In genomic region chr22:22478450-22478849, GRCh38 we compare ENCODE assay signal across 19 cellular contexts. TPM values are rescaled to one million over a fixed set of nuclear protein-coding genes. Genes with fewer than 3 reads are reported as not detected.
DNase-seq lines count a peak whose midpoint lies in the region; ATAC-seq, FAIRE-seq and TF ChIP-seq lines count a peak whose summit lies in the region.
"Had no signal": no experiment of that assay in that cellular context is flagged by ENCODE, and none has a peak within 500 bp of the region (broad histone marks: within the 10 kb centered on the region; RNA-seq: fewer than 3 reads in every experiment).

No MANE protein-coding gene starts in this region.

- no peak for FAIRE-seq in K562 (lab: Jason Lieb, UNC)
- FAIRE-seq: G401.6, GM12892, H54 had no signal

- no peaks in the 10 kb centered on the region for H3K9me3 ChIP-seq in K562 (replicated peaks; ENCODE audit: control insufficient read depth, insufficient read depth, low read depth, low read length)
- H3K9me3 ChIP-seq: Caco-2, HAP-1 had no signal

- no peak for TF ChIP-seq EP300 in K562 (IDR thresholded peaks at IDR 0.05; ENCODE audit: low read length)

- no peak for TF ChIP-seq RAD21 in K562 (CRISPR knock-in tag; conservative IDR thresholded peaks at IDR 0.05 in 1 of 2, IDR thresholded peaks at IDR 0.05 in 1 of 2)

- BruUV-seq in K562 (replicated peaks; lab: Mats Ljungman, UMichigan), result no TSS peak

- H2AFZ ChIP-seq in K562 (ENCODE audit: low read depth, low read length), result peak overlapping the region; percentile 11; the same call in 1 of the 2 replicates

- H4K20me1 ChIP-seq in K562 (replicated peaks; ENCODE audit: control insufficient read depth, insufficient read depth, low read length), result no peaks in the 10 kb centered on the region

- peak; percentile 44 for ATAC-seq in K562
- no peak for ATAC-seq in GM18498 (IDR thresholded peaks at IDR 0.05; ENCODE audit: unreplicated experiment)
- ATAC-seq in GM21390 (IDR thresholded peaks at IDR 0.05; ENCODE audit: unreplicated experiment), result no peak

- no peak for TF ChIP-seq POLR2A in K562 (conservative IDR thresholded peaks at IDR 0.05)

- H3K4me2 ChIP-seq in K562 (ENCODE audit: insufficient read depth, low read length), result no peak overlapping the region

- H3K27ac ChIP-seq in K562 (ENCODE audit: extremely low read depth, low read depth, low read length), result no peak overlapping the region

- POLR2A ChIA-PET in K562 (lab: Yijun Ruan, JAX), result interaction anchor here (0.5 to 4.7 kb wide), 20 partner anchors 9 to 733 kb away, joined by 3 to 45 read pairs (median 4); partner anchors contain the start of genes PRAME and ZNF280A

- CTCF ChIA-PET in K562 (lab: Yijun Ruan, JAX; ENCODE audit: low intra/inter-chr PET ratio), result interaction anchor here (1.1 kb wide), 1 partner anchor 18 kb away, joined by 3 read pairs; no protein-coding TSS in a partner anchor

- no peaks in the 10 kb centered on the region for H3K79me2 ChIP-seq in K562 (ENCODE audit: control insufficient read depth, insufficient read depth, low read length)

- intact Hi-C loops in K562 (cut with micrococcal nuclease) (loop anchor here (5.0 kb wide), 1 partner anchor 79 kb away; the partner anchor contains the start of gene PRAME), head of caudate nucleus (cut with DNase I) (no loop called here)

- no peaks in the 10 kb centered on the region for H3K36me3 ChIP-seq in K562 (ENCODE audit: control insufficient read depth, insufficient read depth, low read length)
- H3K36me3 ChIP-seq: HAP-1 had no signal

- no peak overlapping the region for H3K4me3 ChIP-seq in K562
- H3K4me3 ChIP-seq: HAP-1 had no signal

- DNase-seq in RPMI7951 (ENCODE audit: low read depth), result peak; percentile 1
- DNase-seq in K562 (ENCODE audit: extremely low read depth in 1 of 4, low spot score in 3 of 4), result peak; percentile 36 to 50 (median 46)
- peak; percentile 100 for DNase-seq in foreskin melanocyte
- no peak for DNase-seq in head of caudate nucleus
- DNase-seq: C1 segment of cervical spinal cord; Caco-2; CD4-positive, alpha-beta memory T cell; DMS153; DND-41; GOT3; HFFc6 had no signal

- no peaks in the 10 kb centered on the region for H3K9me1 ChIP-seq in K562 (ENCODE audit: control insufficient read depth, insufficient read depth, low read length)

- no peak for TF ChIP-seq CTCF in K562 (IDR thresholded peaks at IDR 0.05 in 2 of 3, conservative IDR thresholded peaks at IDR 0.05 in 1 of 3; ENCODE audit: insufficient read depth in 2 of 3, low read depth in 1 of 3, low read length in 3 of 3)

- H3K4me1 ChIP-seq in K562 (replicated peaks in 1 of 2; ENCODE audit: control insufficient read depth in 2 of 2, insufficient read depth in 2 of 2, low read length in 2 of 2), result peaks cover 0 to 7% of the 10 kb centered on the region in 2 experiments; a peak in 2 of 5 replicates

- H3K27me3 ChIP-seq in K562 (ENCODE audit: control insufficient read depth in 2 of 2, insufficient read depth in 2 of 2, low read length in 2 of 2), result peaks cover 9 to 10% of the 10 kb centered on the region in 2 experiments

- H3K9ac ChIP-seq in K562 (ENCODE audit: insufficient read depth in 1 of 2, low read depth in 2 of 2, low read length in 2 of 2), result no peak overlapping the region

- in situ Hi-C loops in K562 (cut with MboI), result no loop called here

TF ChIP-seq in K562, 482 proteins besides CTCF, POLR2A, EP300 and RAD21 (continues in another document):
- TF ChIP-seq RFX5 (IDR thresholded peaks at IDR 0.05; ENCODE audit: low read depth, low read length), result no peak
- no peak for TF ChIP-seq TAL1 (IDR thresholded peaks at IDR 0.05)
- 0 out of 2 replicates have a peak, but pooled peaks have one; percentile 64 for TF ChIP-seq GTF2F1 (IDR thresholded peaks at IDR 0.05; ENCODE audit: low read depth, low read length)
- no peak for TF ChIP-seq CSDE1 (IDR thresholded peaks at IDR 0.05)
- TF ChIP-seq CBX3 (IDR thresholded peaks at IDR 0.05; ENCODE audit: borderline replicate concordance in 1 of 2, low read length in 2 of 2), result no peak
- no peak for TF ChIP-seq DDX20 (tag; IDR thresholded peaks at IDR 0.05; ENCODE audit: low read depth)
- TF ChIP-seq ZNF133 (CRISPR knock-in tag; IDR thresholded peaks at IDR 0.05), result no peak
- TF ChIP-seq E2F8 (IDR thresholded peaks at IDR 0.05; ENCODE audit: low read depth, partially characterized antibody), result no peak
- 0 out of 2 replicates have a peak, but pooled peaks have one; percentile 40 for TF ChIP-seq ZBTB12 (CRISPR knock-in tag; IDR thresholded peaks at IDR 0.05)

RNA-seq across cellular contexts. Expression of gene ZNF280B, which starts 30.1 kb away (rescaled TPM):
- 0.59 and 0.96 TPM in 2 replicates for total RNA-seq in RPMI7951 (2014; rRNA removed; shearing (Covaris generic))
- total RNA-seq in K562 (2011; cell fraction: chromatin; rRNA removed; ENCODE audit: low replicate concordance), result 24.8 and 77.6 TPM in 2 replicates
- 23.0 and 29.5 TPM in 2 replicates for total RNA-seq in K562 (2011; cell fraction: nucleolus; rRNA removed)
- total RNA-seq in K562 (2011; cell fraction: nucleoplasm; rRNA removed), result 45.8 and 57.4 TPM in 2 replicates
- 7.7 and 8.4 TPM in 2 replicates for total RNA-seq in K562 (2014; rRNA removed)
- 17.1 and 20.5 TPM in 2 replicates for total RNA-seq in K562 (2014; rRNA removed; fragmentation: Illumina TruSeq; extraction: Trizol)
- total RNA-seq in K562 (2015; rRNA removed; fragmentation: Illumina TruSeq; extraction: Trizol), result 19.6 and 20.7 TPM in 2 replicates
- total RNA-seq in K562 (2021), result 18.7 and 20.0 TPM in 2 replicates
- polyA plus RNA-seq in K562 (2011; rRNA removed), result 27.5 TPM in 2 replicates
- polyA plus RNA-seq in K562 (2011; cell fraction: cytosol; rRNA removed), result 8.2 and 20.0 TPM in 2 replicates
- polyA plus RNA-seq in K562 (2011; cell fraction: nucleus; rRNA removed), result 21.5 and 27.4 TPM in 2 replicates
- polyA plus RNA-seq in K562 (2012), result 7.6 and 9.8 TPM in 2 replicates
- 14.1 and 18.0 TPM in 2 replicates for polyA plus RNA-seq in K562 (2014; fragmentation: Illumina TruSeq; extraction: Trizol)
- 10 to 100 TPM; 24.0 to 29.9 TPM for polyA plus RNA-seq in K562 (2014; fragmentation: Nextera tagmentation; extraction: Ambion mirVana)
- polyA plus RNA-seq in K562 (2014; rRNA removed), result 11.7 and 13.5 TPM in 2 replicates
- 88.0 and 103 TPM in 2 replicates for polyA minus RNA-seq in K562 (2011; rRNA and poly(A)+ RNA removed)
- 22.2 and 28.7 TPM in 2 replicates for polyA minus RNA-seq in K562 (2011; cell fraction: cytosol; rRNA and poly(A)+ RNA removed)
- 24.2 and 40.0 TPM in 2 replicates for polyA minus RNA-seq in K562 (2011; cell fraction: nucleus; rRNA and poly(A)+ RNA removed)

RNA-seq across cellular contexts. Expression of gene ZNF280A, which starts 41.6 kb away (rescaled TPM):
- total RNA-seq in RPMI7951 (2014; rRNA removed; shearing (Covaris generic)), result 0.59 and 0.96 TPM in 2 replicates
- 19.9 and 41.5 TPM in 2 replicates for total RNA-seq in K562 (2011; cell fraction: chromatin; rRNA removed; ENCODE audit: low replicate concordance)
- 18.2 and 19.2 TPM in 2 replicates for total RNA-seq in K562 (2011; cell fraction: nucleolus; rRNA removed)
- total RNA-seq in K562 (2011; cell fraction: nucleoplasm; rRNA removed), result 14.1 and 20.2 TPM in 2 replicates
- total RNA-seq in K562 (2014; rRNA removed), result 19.0 and 19.8 TPM in 2 replicates
- total RNA-seq in K562 (2014; rRNA removed; fragmentation: Illumina TruSeq; extraction: Trizol), result 36.3 and 37.4 TPM in 2 replicates
- 35.8 and 38.2 TPM in 2 replicates for total RNA-seq in K562 (2015; rRNA removed; fragmentation: Illumina TruSeq; extraction: Trizol)
- 23.4 and 24.4 TPM in 2 replicates for total RNA-seq in K562 (2021)
- polyA plus RNA-seq in K562 (2011; rRNA removed), result 20.8 and 23.4 TPM in 2 replicates
- 5.9 and 10.8 TPM in 2 replicates for polyA plus RNA-seq in K562 (2011; cell fraction: cytosol; rRNA removed)
- 9.1 and 16.6 TPM in 2 replicates for polyA plus RNA-seq in K562 (2011; cell fraction: nucleus; rRNA removed)
- polyA plus RNA-seq in K562 (2012), result 18.8 and 30.8 TPM in 2 replicates
- polyA plus RNA-seq in K562 (2014; fragmentation: Illumina TruSeq; extraction: Trizol), result 33.4 and 40.8 TPM in 2 replicates
- 10 to 100 TPM; 28.6 to 38.6 TPM for polyA plus RNA-seq in K562 (2014; fragmentation: Nextera tagmentation; extraction: Ambion mirVana)
- 21.8 and 23.6 TPM in 2 replicates for polyA plus RNA-seq in K562 (2014; rRNA removed)
- 24.3 and 38.9 TPM in 2 replicates for polyA minus RNA-seq in K562 (2011; rRNA and poly(A)+ RNA removed)
- 8.9 and 9.6 TPM in 2 replicates for polyA minus RNA-seq in K562 (2011; cell fraction: cytosol; rRNA and poly(A)+ RNA removed)
- polyA minus RNA-seq in K562 (2011; cell fraction: nucleus; rRNA and poly(A)+ RNA removed), result 8.9 and 22.7 TPM in 2 replicates
- total RNA-seq: A673; CD4-positive, alpha-beta memory T cell had no signal
- polyA plus RNA-seq: BJ; CD4-positive, alpha-beta memory T cell had no signal

Comparison
In these comparisons a context has a peak if more than half of its experiments do, and no peak if none do; other contexts are left out.
1. DNase-seq: peak in RPMI7951 (single experiment), K562 (4 of 4) and foreskin melanocyte (single experiment); none in head of caudate nucleus (0 of 42).